Comparison of ENCODE assay signal across 8 cellular contexts in genomic region chr3:49787182-49787464, GRCh38. TPM values are rescaled to one million over a fixed set of nuclear protein-coding genes. Genes with fewer than 3 reads are reported as not detected.
A peak's percentile ranks its signal among the peaks of the same experiment; 100 is the strongest.
DNase-seq lines count a peak whose midpoint lies in the region; ATAC-seq, FAIRE-seq and TF ChIP-seq lines count a peak whose summit lies in the region.

No MANE protein-coding gene starts in this region.

- H3K79me2 ChIP-seq in OCI-LY7 (ENCODE audit: insufficient read depth, low read depth, low read length) = peaks cover 18% of the 10 kb centered on the region; the same call in 1 of the 2 replicates

- H3K9me2 ChIP-seq in OCI-LY7 (ENCODE audit: insufficient read depth, low read length) = no peaks in the 10 kb centered on the region

- H3K27me3 Mint-ChIP-seq in CD8-positive, alpha-beta T cell (ENCODE audit: low read depth) = no peaks in the 10 kb centered on the region

- H3K27me3 ChIP-seq in CD8-positive, alpha-beta T cell (ENCODE audit: insufficient read depth, low read length) = no peaks in the 10 kb centered on the region
- no peaks in the 10 kb centered on the region for H3K27me3 ChIP-seq in pancreas

- peaks cover 37% of the 10 kb centered on the region for H3K4me1 Mint-ChIP-seq in CD8-positive, alpha-beta T cell (ENCODE audit: low read depth)

- no peak for TF ChIP-seq CTCF in CD8-positive, alpha-beta T cell (IDR thresholded peaks at IDR 0.05)
- TF ChIP-seq CTCF in OCI-LY7 (conservative IDR thresholded peaks at IDR 0.05; ENCODE audit: low read length) (no peak), epithelial cell of proximal tubule (conservative IDR thresholded peaks at IDR 0.05; ENCODE audit: low read depth, low read length) (no peak), pancreas (IDR thresholded peaks at IDR 0.05) (no peak)

- no peaks in the 10 kb centered on the region for H3K36me3 ChIP-seq in CD8-positive, alpha-beta T cell (ENCODE audit: insufficient read depth, low read length)
- peaks cover 21% of the 10 kb centered on the region for H3K36me3 ChIP-seq in OCI-LY7 (ENCODE audit: insufficient read depth, low read length)
- H3K36me3 ChIP-seq in pancreas = no peaks in the 10 kb centered on the region

- CTCF ChIA-PET in CD8-positive, alpha-beta T cell (lab: Charles Lee) = interaction anchor here (3.6 to 5.2 kb wide), 2 partner anchors 16 to 52 kb away, joined by 17 to 21 read pairs; partner anchors contain the start of gene INKA1
- CTCF ChIA-PET in OCI-LY7 (lab: Charles Lee; ENCODE audit: unreplicated experiment) = interaction anchor here (0.9 kb wide), 1 partner anchor 19 kb away, joined by 5 read pairs; no protein-coding TSS in a partner anchor

- H4K20me1 ChIP-seq in OCI-LY7 (ENCODE audit: insufficient read depth, low read length) = no peaks in the 10 kb centered on the region

- ATAC-seq in CD8-positive, alpha-beta T cell = no peak
- ATAC-seq in pancreas (no peak), HG02938 (IDR thresholded peaks at IDR 0.05; ENCODE audit: unreplicated experiment) (no peak), GM21737 (IDR thresholded peaks at IDR 0.05; ENCODE audit: unreplicated experiment) (no peak)

- 76 to 80% methylated on average over 3 of the region's 3 CpGs for WGBS in pancreas, 2 donors

- peaks cover 17% of the 10 kb centered on the region for H3K36me3 Mint-ChIP-seq in CD8-positive, alpha-beta T cell

- no peak for DNase-seq in CD8-positive, alpha-beta T cell
- DNase-seq in OCI-LY7 (ENCODE audit: low spot score) (no peak), epithelial cell of proximal tubule (ENCODE audit: low read depth) (no peak), pancreas (no peak), cerebellar nuclear complex (lab: John Stamatoyannopoulos, UW) (no peak), DMS79 (lab: John Stamatoyannopoulos, UW) (no peak)

- FAIRE-seq in pancreas (lab: Jason Lieb, UNC) = no peak

- H3K4me3 Mint-ChIP-seq in CD8-positive, alpha-beta T cell = peak overlapping the region; percentile 95

- H3K27ac ChIP-seq in CD8-positive, alpha-beta T cell (ENCODE audit: low read depth, low read length) = peak overlapping the region; percentile 87
- H3K27ac ChIP-seq in OCI-LY7 (ENCODE audit: low read depth, low read length, poor library complexity, severe bottlenecking) (no peak overlapping the region), pancreas (peak overlapping the region in 3 of 4 donors; percentile 92 to 97 (median 96))

- peak overlapping the region; percentile 84 for H3K4me2 ChIP-seq in OCI-LY7 (ENCODE audit: low read length)

- H3K27ac Mint-ChIP-seq in CD8-positive, alpha-beta T cell = peak overlapping the region; percentile 99

- no peaks in the 10 kb centered on the region for H3K9me3 Mint-ChIP-seq in CD8-positive, alpha-beta T cell

- H2AFZ ChIP-seq in OCI-LY7 (ENCODE audit: low read length) = peak overlapping the region; percentile 68; the same call in 1 of the 2 replicates

- H3K4me3 ChIP-seq in CD8-positive, alpha-beta T cell (ENCODE audit: low read depth, low read length) = peak overlapping the region; percentile 86
- peak overlapping the region; percentile 82 for H3K4me3 ChIP-seq in OCI-LY7 (ENCODE audit: low read depth, low read length, poor library complexity, severe bottlenecking)
- peak overlapping the region; percentile 96 for H3K4me3 ChIP-seq in epithelial cell of proximal tubule (ENCODE audit: low read depth, low read length)
- H3K4me3 ChIP-seq in pancreas = peak overlapping the region in 2 of 4 donors; percentile 94 to 99

- POLR2A ChIA-PET in CD8-positive, alpha-beta T cell (lab: Charles Lee) = interaction anchor here (1.0 to 2.8 kb wide), 3 partner anchors 15 to 52 kb away, joined by 3 to 28 read pairs (median 7); partner anchors contain the start of genes INKA1 and UBA7
- POLR2A ChIA-PET in OCI-LY7 (lab: Charles Lee) = interaction anchor here (0.7 to 1.4 kb wide), 5 partner anchors 14 to 61 kb away, joined by 3 to 6 read pairs (median 3); partner anchors contain the start of gene INKA1

- TSS peak; percentile 98 for BruUV-seq in OCI-LY7 (replicated peaks; lab: Mats Ljungman, UMichigan)

- peaks cover 25% of the 10 kb centered on the region for H3K4me1 ChIP-seq in CD8-positive, alpha-beta T cell (ENCODE audit: insufficient read depth, low read length)
- H3K4me1 ChIP-seq in OCI-LY7 (ENCODE audit: insufficient read depth, low read length, poor library complexity, severe bottlenecking) (peaks cover 32% of the 10 kb centered on the region), pancreas (peaks cover 0 to 11% (median 7%) of the 10 kb centered on the region in 3 donors)

- intact Hi-C loops in CD8-positive, alpha-beta T cell (cut with DNase I, micrococcal nuclease) = loop anchor here (2.0 to 10.0 kb wide), 7 partner anchors 16 to 1232 kb away; partner anchors contain the start of genes AMIGO3 (in 1 of the 2), APEH (in 1 of the 2), INKA1 (in 1 of the 2) and MST1 (in 1 of the 2)
- intact Hi-C loops in OCI-LY7 (cut with micrococcal nuclease; ENCODE audit: unreplicated experiment) = loop anchor here (2.0 kb wide), 1 partner anchor 62 kb away; no protein-coding TSS in a partner anchor
- intact Hi-C loops in pancreas (cut with DNase I) = no loop called here

- no peaks in the 10 kb centered on the region for H3K9me3 ChIP-seq in CD8-positive, alpha-beta T cell (ENCODE audit: low read length)
- H3K9me3 ChIP-seq in OCI-LY7 (ENCODE audit: low read length) (no peaks in the 10 kb centered on the region), pancreas (no peaks in the 10 kb centered on the region)

RNA-seq across cellular contexts. Expression of gene IP6K1, which starts 0.8 kb away (rescaled TPM):
- 10 to 100 TPM; 34.3 to 36.6 TPM for total RNA-seq in CD8-positive, alpha-beta T cell
- 23.1 and 27.4 TPM in 2 replicates for total RNA-seq in OCI-LY7 (2014; rRNA removed; shearing (Covaris generic))
- total RNA-seq in OCI-LY7 (2022) (27.0 and 30.9 TPM in 2 replicates), epithelial cell of proximal tubule (27.5 and 30.7 TPM in 2 replicates), pancreas (10 to 100 TPM; 12.0 to 28.5 (median 17.1) TPM)
- 10 to 100 TPM; 11.2 to 13.3 TPM for polyA plus RNA-seq in pancreas

RNA-seq across cellular contexts. Expression of gene CDHR4, which starts 12.6 kb away (rescaled TPM):
- total RNA-seq in CD8-positive, alpha-beta T cell = under 1 TPM in 1 of 2 experiments, not detected in 1; 0.17 TPM
- not detected in 2 replicates for total RNA-seq in OCI-LY7 (2014; rRNA removed; shearing (Covaris generic))
- total RNA-seq in OCI-LY7 (2022) (0.32 TPM in 1 of 2 replicates, not detected in the other), epithelial cell of proximal tubule (not detected in 2 replicates), pancreas (not detected)
- polyA plus RNA-seq in pancreas = not detected

RNA-seq across cellular contexts. Expression of gene INKA1, which starts 15.9 kb away (rescaled TPM):
- under 1 TPM; 0.71 to 1.00 TPM for total RNA-seq in CD8-positive, alpha-beta T cell
- 12.8 and 18.4 TPM in 2 replicates for total RNA-seq in OCI-LY7 (2014; rRNA removed; shearing (Covaris generic))
- total RNA-seq in OCI-LY7 (2022) (7.6 and 7.9 TPM in 2 replicates), epithelial cell of proximal tubule (2.5 TPM in 1 of 2 replicates, not detected in the other), pancreas (1 to 10 TPM in 1 of 6 donors, under 1 TPM in 5; 0.55 to 1.4 (median 0.62) TPM)
- 1 to 10 TPM; 1.6 to 2.0 TPM for polyA plus RNA-seq in pancreas

RNA-seq across cellular contexts. Expression of gene UBA7, which starts 26.6 kb away (rescaled TPM):
- total RNA-seq in CD8-positive, alpha-beta T cell = 100 to 1,000 TPM; 196 to 206 TPM
- total RNA-seq in OCI-LY7 (2014; rRNA removed; shearing (Covaris generic)) = 18.1 and 26.3 TPM in 2 replicates
- 14.2 and 14.7 TPM in 2 replicates for total RNA-seq in OCI-LY7 (2022)
- total RNA-seq in epithelial cell of proximal tubule = 2.4 and 12.2 TPM in 2 replicates
- 10 to 100 TPM; 17.7 to 63.9 (median 28.8) TPM for total RNA-seq in pancreas
- polyA plus RNA-seq in pancreas = 10 to 100 TPM; 72.9 to 86.2 TPM

Comparison
In these comparisons a context has a peak if more than half of its experiments do, and no peak if none do; other contexts are left out.
1. intact Hi-C loops: an anchor here in CD8-positive, alpha-beta T cell (2.0 to 10.0 kb wide) and OCI-LY7 (2.0 kb wide); none called in pancreas.